8 cellular contexts compared by ENCODE assay signal in genomic region chr20:37406010-37406998, GRCh38.
A peak's percentile ranks its signal among the peaks of the same experiment; 100 is the strongest.
DNase-seq lines count a peak whose midpoint lies in the region; ATAC-seq and TF ChIP-seq lines count a peak whose summit lies in the region.

No MANE protein-coding gene starts in this region.

- peak overlapping the region; percentile 79 for H3K27ac Mint-ChIP-seq in T-helper 17 cell

- H2BK120ac ChIP-seq in mesenchymal stem cell (ENCODE audit: low read depth, low read length) = no peak overlapping the region

- peaks cover 38 to 39% of the 10 kb centered on the region in 2 experiments for H3K27me3 ChIP-seq in mesenchymal stem cell (ENCODE audit: control insufficient read depth in 1 of 2, insufficient read depth in 1 of 2, low read length in 2 of 2)

- ATAC-seq in T-helper 17 cell = peak; percentile 51

- no peak overlapping the region for H4K91ac ChIP-seq in mesenchymal stem cell (ENCODE audit: low read length)

- WGBS in mesenchymal stem cell = 24% methylated on average over 45 of the region's 49 CpGs

- H3K4me1 ChIP-seq in mesenchymal stem cell (ENCODE audit: control insufficient read depth, insufficient read depth, low read depth, low read length) = peaks cover 11% of the 10 kb centered on the region

- H3K79me1 ChIP-seq in mesenchymal stem cell (replicated peaks; ENCODE audit: low read length, poor library complexity, severe bottlenecking) = no peaks in the 10 kb centered on the region

- no peak overlapping the region for H3K23ac ChIP-seq in mesenchymal stem cell (ENCODE audit: low read length in 2 of 2)

- peak overlapping the region; percentile 82 for H3K4me3 Mint-ChIP-seq in T-helper 17 cell

- peaks cover 13% of the 10 kb centered on the region for H3K4me1 Mint-ChIP-seq in T-helper 17 cell

- no peak overlapping the region for H3K27ac ChIP-seq in coronary artery
- no peak overlapping the region for H3K27ac ChIP-seq in mesenchymal stem cell (ENCODE audit: low read length, poor library complexity, severe bottlenecking)

- no peak for TF ChIP-seq CTCF in coronary artery (IDR thresholded peaks at IDR 0.05)

- peaks cover 10% of the 10 kb centered on the region for H3K36me3 Mint-ChIP-seq in T-helper 17 cell (ENCODE audit: low read depth)

- peak overlapping the region in 1 of 2 experiments; percentile 76 for H3K14ac ChIP-seq in mesenchymal stem cell (ENCODE audit: low read length in 2 of 2)

- H2BK5ac ChIP-seq in mesenchymal stem cell (ENCODE audit: low read depth, low read length, poor library complexity, severe bottlenecking) = no peak overlapping the region

- no peak overlapping the region for H2BK12ac ChIP-seq in mesenchymal stem cell (ENCODE audit: low read length in 2 of 2)

- H3K18ac ChIP-seq in mesenchymal stem cell (ENCODE audit: low read depth in 1 of 2, low read length in 2 of 2) = peak overlapping the region; percentile 75 to 77

- no peak overlapping the region for H2AFZ ChIP-seq in mesenchymal stem cell (ENCODE audit: low read depth, low read length)

- no peak overlapping the region for H2BK15ac ChIP-seq in mesenchymal stem cell (ENCODE audit: low read depth, poor library complexity, severe bottlenecking)

- H3K9me3 ChIP-seq in T-helper 17 cell (ENCODE audit: control insufficient read depth, low read length, poor library complexity, severe bottlenecking) (no peaks in the 10 kb centered on the region), mesenchymal stem cell (ENCODE audit: control insufficient read depth, low read length) (no peaks in the 10 kb centered on the region)

- H3K4me2 ChIP-seq in mesenchymal stem cell (ENCODE audit: low read length, poor library complexity, severe bottlenecking) = peak overlapping the region; percentile 82

- H3K9ac ChIP-seq in mesenchymal stem cell (ENCODE audit: low read length) = peak overlapping the region; percentile 74

- H3K4me3 ChIP-seq in Jurkat, Clone E6-1 (ENCODE audit: low read length) = peak overlapping the region; percentile 49
- H3K4me3 ChIP-seq in coronary artery (peak overlapping the region; percentile 64), mesenchymal stem cell (ENCODE audit: insufficient read depth in 1 of 2, low read depth in 1 of 2, low read length in 2 of 2) (peak overlapping the region; percentile 49 to 75)

- H3K36me3 ChIP-seq in mesenchymal stem cell (ENCODE audit: control insufficient read depth in 1 of 2, insufficient read depth in 2 of 2, low read depth in 1 of 2, low read length in 2 of 2) = peaks cover 29 to 40% of the 10 kb centered on the region in 2 experiments

- peaks cover 12% of the 10 kb centered on the region for H3K27me3 Mint-ChIP-seq in T-helper 17 cell

- H2AK5ac ChIP-seq in mesenchymal stem cell (ENCODE audit: low read length, severe bottlenecking) = no peak overlapping the region

- H3K4ac ChIP-seq in mesenchymal stem cell (ENCODE audit: low read depth in 1 of 2, low read length in 2 of 2) = no peak overlapping the region

- peak; percentile 18 to 28 for DNase-seq in activated CD4-positive, alpha-beta T cell treated with anti-CD3 and anti-CD28 coated beads for 24 hours (ENCODE audit: low read depth in 2 of 2)
- DNase-seq in activated CD4-positive, alpha-beta T cell treated with anti-CD3 and anti-CD28 coated beads, Interleukin-2, amount 50 U/mL, for 1 hour = no peak
- DNase-seq in Jurkat, Clone E6-1 (ENCODE audit: low read depth, low spot score) = peak; percentile 39
- no peak for DNase-seq in T-helper 17 cell
- no peak for DNase-seq in coronary artery (ENCODE audit: low spot score)
- peak; percentile 21 for DNase-seq in mesenchymal stem cell
- DNase-seq in stimulated activated CD8-positive, alpha-beta memory T cell treated with anti-CD3 and anti-CD28 coated beads, Interleukin-4, amount 100 ng/mL, for 48 hours = peak; percentile 55
- no peak for DNase-seq in Ammon's horn (ENCODE audit: low spot score)

- H4K8ac ChIP-seq in mesenchymal stem cell (ENCODE audit: low read length) = peak overlapping the region; percentile 79

Comparison
In these comparisons a context has a peak if more than half of its experiments do, and no peak if none do; other contexts are left out.
1. DNase-seq: peak in activated CD4-positive, alpha-beta T cell treated with anti-CD3 and anti-CD28 coated beads for 24 hours (2 of 2), Jurkat, Clone E6-1 (single experiment), mesenchymal stem cell (single experiment) and stimulated activated CD8-positive, alpha-beta memory T cell treated with anti-CD3 and anti-CD28 coated beads, Interleukin-4, amount 100 ng/mL, for 48 hours (single experiment); none in activated CD4-positive, alpha-beta T cell treated with anti-CD3 and anti-CD28 coated beads, Interleukin-2, amount 50 U/mL, for 1 hour (single experiment), T-helper 17 cell (0 of 3), coronary artery (single experiment) and Ammon's horn (single experiment).
2. Peak in every context shown above with its lines, with median percentiles within 50 percentile points of each other: H3K4me3 ChIP-seq.